ENCODE assay signal across 8 cellular contexts in the genomic region with DNA sequence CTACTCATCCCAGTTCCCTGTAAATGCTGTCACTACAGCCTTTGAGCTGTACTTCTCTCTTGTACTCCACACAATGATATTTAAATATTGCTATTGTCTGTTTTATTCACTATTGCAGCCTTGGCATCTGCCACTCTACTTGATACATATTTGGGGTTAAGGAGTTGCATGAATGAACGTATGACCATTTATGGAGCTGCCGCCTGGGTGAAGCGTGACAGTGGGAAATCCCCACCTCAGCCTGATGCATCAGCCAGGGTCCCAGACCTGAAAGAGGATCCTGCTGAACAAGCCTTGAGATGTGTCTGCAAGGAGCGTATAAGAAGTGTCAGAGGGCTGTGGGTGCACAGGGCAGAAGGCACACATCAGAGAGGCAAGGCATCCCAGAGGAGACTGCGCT. TPM values are rescaled to one million over a fixed set of nuclear protein-coding genes. Genes with fewer than 3 reads are reported as not detected.
DNase-seq lines count a peak whose midpoint lies in the region; ATAC-seq and TF ChIP-seq lines count a peak whose summit lies in the region.

No MANE protein-coding gene starts in this region.

- H3K36me3 Mint-ChIP-seq in endodermal cell (ENCODE audit: low read depth), result no peaks in the 10 kb centered on the region

- H3K27ac ChIP-seq in prostate gland (no peak overlapping the region), endodermal cell (ENCODE audit: low read depth, low read length) (no peak overlapping the region)

- TF ChIP-seq CTCF in prostate gland (IDR thresholded peaks at IDR 0.05) (no peak), endodermal cell (conservative IDR thresholded peaks at IDR 0.05) (no peak)

- H3K4me3 ChIP-seq in prostate gland (no peak overlapping the region), endodermal cell (ENCODE audit: low read length) (no peak overlapping the region)

- peak; percentile 94 for ATAC-seq in GM18909 (IDR thresholded peaks at IDR 0.05; ENCODE audit: poor library complexity, unreplicated experiment)
- peak; percentile 80 for ATAC-seq in HG03045 (IDR thresholded peaks at IDR 0.05; ENCODE audit: unreplicated experiment)

- peaks cover 5% of the 10 kb centered on the region for H3K27me3 Mint-ChIP-seq in endodermal cell (ENCODE audit: insufficient read depth)

- WGBS in prostate gland, result 63% methylated on average over 5 of the region's 5 CpGs
- WGBS in endodermal cell (ENCODE audit: insufficient coverage in 1 of 2, insufficient read length in 1 of 2), 2 experiments, result 88 to 93% methylated on average over 3 to 5 of the region's 5 CpGs

- no peak overlapping the region for H3K27ac Mint-ChIP-seq in endodermal cell

- H3K9me3 Mint-ChIP-seq in endodermal cell, result no peaks in the 10 kb centered on the region

- no peaks in the 10 kb centered on the region for H3K4me1 Mint-ChIP-seq in endodermal cell

- H3K9me3 ChIP-seq in prostate gland, result no peaks in the 10 kb centered on the region
- no peaks in the 10 kb centered on the region for H3K9me3 ChIP-seq in endodermal cell (ENCODE audit: control insufficient read depth, low read length)

- H3K36me3 ChIP-seq in prostate gland (no peaks in the 10 kb centered on the region), endodermal cell (ENCODE audit: control insufficient read depth, insufficient read depth, low read length) (no peaks in the 10 kb centered on the region)

- H3K27me3 ChIP-seq in prostate gland (replicated peaks; ENCODE audit: insufficient read depth), result no peaks in the 10 kb centered on the region
- no peaks in the 10 kb centered on the region for H3K27me3 ChIP-seq in endodermal cell (ENCODE audit: control insufficient read depth, insufficient read depth, low read length, poor library complexity, severe bottlenecking)

- no peak overlapping the region for H3K4me3 Mint-ChIP-seq in endodermal cell

- H3K4me1 ChIP-seq in prostate gland (replicated peaks) (no peaks in the 10 kb centered on the region), endodermal cell (ENCODE audit: control insufficient read depth, insufficient read depth, low read length) (no peaks in the 10 kb centered on the region)

- intact Hi-C loops in prostate gland (cut with DNase I), result no loop called here

- peak; percentile 12 for DNase-seq in activated CD8-positive, alpha-beta memory T cell treated with anti-CD3 and anti-CD28 coated beads, Interleukin-2, amount 50 U/mL, for 24 hours (ENCODE audit: extremely low read depth)
- peak; percentile 7 to 26 for DNase-seq in stimulated activated CD4-positive, alpha-beta T cell treated with anti-CD3 and anti-CD28 coated beads, Interleukin-2, amount 100 ng/mL, for 48 hours
- DNase-seq in hepatic stellate cell (ENCODE audit: low spot score) (no peak), NCI-H345 (lab: John Stamatoyannopoulos, UW) (no peak), prostate gland (ENCODE audit: low spot score) (no peak), endodermal cell (no peak)

- TF ChIP-seq POLR2A in prostate gland (IDR thresholded peaks at IDR 0.05), result no peak

- no peak overlapping the region for H3K9ac ChIP-seq in endodermal cell (ENCODE audit: extremely low read depth, low read length, poor library complexity, severe bottlenecking)

RNA-seq across cellular contexts. Expression of gene MRPL35, which starts 39.1 kb away (rescaled TPM):
- total RNA-seq in prostate gland (10 to 100 TPM; 20.7 to 24.7 TPM), endodermal cell (10 to 100 TPM; 29.8 to 30.9 TPM)
- polyA plus RNA-seq in endodermal cell (2013, experiment 1 of 2), result 31.9 TPM
- 33.6 TPM for polyA plus RNA-seq in endodermal cell (2013, experiment 2 of 2)

RNA-seq across cellular contexts. Expression of gene IMMT, which starts 43.1 kb away (rescaled TPM):
- 10 to 100 TPM; 32.6 to 52.5 TPM for total RNA-seq in prostate gland
- total RNA-seq in endodermal cell, result 10 to 100 TPM; 96.8 to 99.9 TPM
- polyA plus RNA-seq in endodermal cell (2013, experiment 1 of 2), result 108 TPM
- 101 TPM for polyA plus RNA-seq in endodermal cell (2013, experiment 2 of 2)

Comparison
In these comparisons a context has a peak if more than half of its experiments do, and no peak if none do; other contexts are left out.
1. DNase-seq: peak in activated CD8-positive, alpha-beta memory T cell treated with anti-CD3 and anti-CD28 coated beads, Interleukin-2, amount 50 U/mL, for 24 hours (single experiment) and stimulated activated CD4-positive, alpha-beta T cell treated with anti-CD3 and anti-CD28 coated beads, Interleukin-2, amount 100 ng/mL, for 48 hours (2 of 2); none in hepatic stellate cell (single experiment), NCI-H345 (single experiment), prostate gland (single experiment) and endodermal cell (single experiment).